Comparison of ENCODE assay signal across 9 cellular contexts in the genomic region with DNA sequence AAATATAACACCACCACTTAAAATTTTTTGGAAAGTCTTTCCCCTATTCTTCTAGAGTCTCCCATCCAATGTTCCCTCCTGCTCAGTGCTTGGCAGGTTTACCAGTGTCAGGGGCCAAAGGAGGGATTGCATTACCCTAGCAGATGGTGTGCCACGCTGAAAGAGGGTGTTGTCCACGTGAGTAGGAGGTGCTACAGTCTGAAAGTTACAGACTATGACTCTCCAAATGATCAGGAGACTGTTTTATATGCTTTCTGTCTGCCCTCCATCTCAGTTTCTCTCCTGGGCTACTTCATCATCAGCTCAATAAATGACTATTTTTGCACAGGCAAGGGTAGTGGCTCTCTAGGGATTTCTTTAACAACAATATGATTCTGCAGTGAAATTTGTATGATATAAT. TPM values are rescaled to one million over a fixed set of nuclear protein-coding genes. Genes with fewer than 3 reads are reported as not detected.
A peak's percentile ranks its signal among the peaks of the same experiment; 100 is the strongest.
DNase-seq lines count a peak whose midpoint lies in the region; ATAC-seq and TF ChIP-seq lines count a peak whose summit lies in the region.
"Had no signal": no experiment of that assay in that cellular context is flagged by ENCODE, and none has a peak within 500 bp of the region (broad histone marks: within the 10 kb centered on the region; RNA-seq: fewer than 3 reads in every experiment).

No MANE protein-coding gene starts in this region.

- H3K27me3 Mint-ChIP-seq in T-cell = no peaks in the 10 kb centered on the region

- TF ChIP-seq CTCF in coronary artery (IDR thresholded peaks at IDR 0.05) (no peak), omental fat pad (IDR thresholded peaks at IDR 0.05) (no peak)

- H3K4me1 Mint-ChIP-seq in T-cell = peaks cover 0 to 16% (median 5%) of the 10 kb centered on the region in 3 donors

- H3K4me3 Mint-ChIP-seq in T-cell = no peak overlapping the region

- CTCF ChIA-PET in T-cell (lab: Charles Lee) = no interaction called here

- DNase-seq in D341Med (ENCODE audit: low spot score) (peak; percentile 64), NCI-H510A (lab: John Stamatoyannopoulos, UW) (peak; percentile 80), coronary artery (ENCODE audit: low spot score) (no peak), omental fat pad (ENCODE audit: low spot score) (no peak), T-cell (no peak), HT-29 (ENCODE audit: low spot score) (no peak)
- no peak for DNase-seq in activated CD4-positive, alpha-beta T cell treated with anti-CD3 and anti-CD28 coated beads for 1 hour

- no peaks in the 10 kb centered on the region for H3K9me3 Mint-ChIP-seq in T-cell

- POLR2A ChIA-PET in T-cell (lab: Charles Lee) = no interaction called here

- H3K36me3 Mint-ChIP-seq in T-cell = peaks cover 49% of the 10 kb centered on the region

- peak overlapping the region in 1 of 2 donors; percentile 48 for H3K27ac Mint-ChIP-seq in T-cell

- peak; percentile 64 for ATAC-seq in omental fat pad (ENCODE audit: low FRiP score)
- no peak for ATAC-seq in HG02885 (IDR thresholded peaks at IDR 0.05; ENCODE audit: poor library complexity, unreplicated experiment)
- no peak for ATAC-seq in T-cell (replicated peaks in 1 of 4)

- peak overlapping the region; percentile 60 to 62 for H3K27ac ChIP-seq in coronary artery

- H3K4me3 ChIP-seq in coronary artery = no peak overlapping the region
- H3K4me3 ChIP-seq: lung had no signal

RNA-seq across cellular contexts. Expression of a gene that starts 31.3 kb away (rescaled TPM):
- total RNA-seq in omental fat pad (10 to 100 TPM; 11.0 to 38.7 (median 16.9) TPM), T-cell (not detected)
- not detected in 2 replicates for total RNA-seq in HT-29 (2014; rRNA removed; shearing (Covaris generic))

RNA-seq across cellular contexts. Expression of a gene that starts 58.2 kb away (rescaled TPM):
- total RNA-seq in omental fat pad (10 to 100 TPM; 39.7 to 65.4 (median 56.9) TPM), T-cell (10 to 100 TPM; 72.5 to 85.2 (median 82.1) TPM)
- total RNA-seq in HT-29 (2014; rRNA removed; shearing (Covaris generic)) = 47.6 and 50.5 TPM in 2 replicates

Comparison
In these comparisons a context has a peak if more than half of its experiments do, and no peak if none do; other contexts are left out.
1. DNase-seq: peak in D341Med (single experiment) and NCI-H510A (single experiment); none in coronary artery (single experiment), omental fat pad (single experiment), T-cell (0 of 34), HT-29 (single experiment) and activated CD4-positive, alpha-beta T cell treated with anti-CD3 and anti-CD28 coated beads for 1 hour (single experiment).
2. RNA of a gene that starts 31.3 kb away (total RNA-seq): 11.0 to 38.7 TPM in omental fat pad; not detected in T-cell and not detected in HT-29; every median in the first group is over 10 times any median in the second.